Comparison of ENCODE assay signal across 1 cellular context in genomic region chr15:70079831-70080230, GRCh38.
A peak's percentile ranks its signal among the peaks of the same experiment; 100 is the strongest.
TF ChIP-seq lines count a peak whose summit lies in the region.

No MANE protein-coding gene starts in this region.

TF ChIP-seq in liver, 16 proteins besides CTCF, POLR2A, EP300 and RAD21 (continued from another document):
- TF ChIP-seq ATF3 (IDR thresholded peaks at IDR 0.05): no peak
- TF ChIP-seq MAX (IDR thresholded peaks at IDR 0.05): no peak
- peak in 1 of 2 donors; percentile 43 for TF ChIP-seq JUND (IDR thresholded peaks at IDR 0.05)
- no peak for TF ChIP-seq NR2F2 (IDR thresholded peaks at IDR 0.05)
- TF ChIP-seq TAF1 (conservative IDR thresholded peaks at IDR 0.05): no peak
- no peak for TF ChIP-seq HNF4G (IDR thresholded peaks at IDR 0.05)
- TF ChIP-seq REST (IDR thresholded peaks at IDR 0.05): peak; percentile 52
- peak; percentile 66 for TF ChIP-seq YY1 (IDR thresholded peaks at IDR 0.05)
- no peak for TF ChIP-seq GABPA (IDR thresholded peaks at IDR 0.05 in 1 of 2, conservative IDR thresholded peaks at IDR 0.05 in 1 of 2)
- TF ChIP-seq FOXA2 (IDR thresholded peaks at IDR 0.05): peak; percentile 69
- peak; percentile 54 for TF ChIP-seq SP1 (IDR thresholded peaks at IDR 0.05)
- peak; percentile 38 for TF ChIP-seq FOXA1 (IDR thresholded peaks at IDR 0.05)
- TF ChIP-seq HNF4A (conservative IDR thresholded peaks at IDR 0.05): peak in 1 of 2 donors; percentile 66
- peak; percentile 4 to 76 for TF ChIP-seq RXRA (IDR thresholded peaks at IDR 0.05)
